18 cellular contexts compared by ENCODE assay signal in genomic region chr14:65566820-65567522, GRCh38.
DNase-seq lines count a peak whose midpoint lies in the region; ATAC-seq, FAIRE-seq and TF ChIP-seq lines count a peak whose summit lies in the region.
"Had no signal": no experiment of that assay in that cellular context is flagged by ENCODE, and none has a peak within 500 bp of the region (broad histone marks: within the 10 kb centered on the region; RNA-seq: fewer than 3 reads in every experiment).

No MANE protein-coding gene starts in this region.

- ATAC-seq in CD4-positive, CD25-positive, alpha-beta regulatory T cell (ENCODE audit: low read depth in 2 of 2), result peak in 1 of 2 donors; percentile 39
- ATAC-seq in activated CD8-positive, alpha-beta T cell treated with anti-CD3 and anti-CD28 coated beads for 36 hours, result peak; percentile 91
- no peak for ATAC-seq in right cardiac atrium
- ATAC-seq: gastroesophageal sphincter had no signal

- POLR2A ChIA-PET in activated CD8-positive, alpha-beta T cell treated with anti-CD3 and anti-CD28 coated beads for 36 hours (lab: Charles Lee), result no interaction called here

- intact Hi-C loops in activated CD8-positive, alpha-beta T cell treated with anti-CD3 and anti-CD28 coated beads for 36 hours (cut with micrococcal nuclease), result no loop called here
- intact Hi-C loops in right cardiac atrium (cut with DNase I), result no loop called here

- TF ChIP-seq CTCF in activated CD8-positive, alpha-beta T cell treated with anti-CD3 and anti-CD28 coated beads for 36 hours (IDR thresholded peaks at IDR 0.05), result no peak

- peaks cover 4% of the 10 kb centered on the region for H3K4me1 ChIP-seq in CD4-positive, CD25-positive, alpha-beta regulatory T cell (ENCODE audit: control insufficient read depth, insufficient read depth, low read length, poor library complexity, severe bottlenecking)
- no peaks in the 10 kb centered on the region for H3K4me1 ChIP-seq in right cardiac atrium (ENCODE audit: control insufficient read depth, insufficient read depth, low read length)
- H3K4me1 ChIP-seq: gastroesophageal sphincter had no signal

- H3K4me3 Mint-ChIP-seq in CD4-positive, CD25-positive, alpha-beta regulatory T cell, result peak overlapping the region in 3 of 4 donors; percentile 4 to 77 (median 40)
- peak overlapping the region; percentile 6 for H3K4me3 Mint-ChIP-seq in activated CD8-positive, alpha-beta T cell treated with anti-CD3 and anti-CD28 coated beads for 36 hours
- H3K4me3 Mint-ChIP-seq: activated naive CD8-positive, alpha-beta T cell treated with anti-CD3 and anti-CD28 coated beads, Interleukin-2, amount 10 ng/mL, durations not matched to agents 7 days and 5 days; HFFc6 had no signal

- peak in 1 of 3 donors; percentile 17 for DNase-seq in CD4-positive, CD25-positive, alpha-beta regulatory T cell
- DNase-seq in GM18507 (ENCODE audit: extremely low spot score, insufficient read length, low read depth), result no peak
- DNase-seq in activated CD8-positive, alpha-beta T cell treated with anti-CD3 and anti-CD28 coated beads for 36 hours, result peak; percentile 4
- DNase-seq in kidney tubule cell (ENCODE audit: low spot score), result peak; percentile 70
- DNase-seq in stimulated activated CD4-positive, alpha-beta T cell treated with anti-CD3 and anti-CD28 coated beads, Interleukin-4, amount 100 ng/mL, for 4 hours, result no peak
- no peak for DNase-seq in NCI-H1092 (lab: John Stamatoyannopoulos, UW)
- DNase-seq in right cardiac atrium, result no peak
- DNase-seq in UCSD-AML1 (lab: John Stamatoyannopoulos, UW; ENCODE audit: unreplicated experiment), result no peak
- DNase-seq: activated naive CD8-positive, alpha-beta T cell treated with anti-CD3 and anti-CD28 coated beads, Interleukin-2, amount 10 ng/mL, durations not matched to agents 7 days and 5 days; caudate nucleus; HFFc6; NCI-H748 treated with DMSO at 0.1 percent for 48 hours; occipital lobe; RPMI8226; small intestine; testis had no signal

- H3K27ac Mint-ChIP-seq in CD4-positive, CD25-positive, alpha-beta regulatory T cell, result peak overlapping the region; percentile 4 to 76 (median 55)
- H3K27ac Mint-ChIP-seq in activated CD8-positive, alpha-beta T cell treated with anti-CD3 and anti-CD28 coated beads for 36 hours, result peak overlapping the region; percentile 81
- H3K27ac Mint-ChIP-seq: activated naive CD8-positive, alpha-beta T cell treated with anti-CD3 and anti-CD28 coated beads, Interleukin-2, amount 10 ng/mL, durations not matched to agents 7 days and 5 days; HFFc6 had no signal

- H3K9me3 ChIP-seq in CD4-positive, CD25-positive, alpha-beta regulatory T cell (ENCODE audit: control insufficient read depth in 2 of 2, low read length in 2 of 2), result no peaks in the 10 kb centered on the region
- no peaks in the 10 kb centered on the region for H3K9me3 ChIP-seq in right cardiac atrium (ENCODE audit: control insufficient read depth, low read length)
- H3K9me3 ChIP-seq: gastroesophageal sphincter, testis had no signal

- H3K4me3 ChIP-seq in CD4-positive, CD25-positive, alpha-beta regulatory T cell (ENCODE audit: low read depth, low read length), result peak overlapping the region; percentile 28
- no peak overlapping the region for H3K4me3 ChIP-seq in right cardiac atrium (ENCODE audit: low read length)
- H3K4me3 ChIP-seq: gastroesophageal sphincter, testis had no signal

- WGBS in right cardiac atrium, result 93% methylated on average over 5 of the region's 5 CpGs

- CTCF ChIA-PET in activated CD8-positive, alpha-beta T cell treated with anti-CD3 and anti-CD28 coated beads for 36 hours (lab: Charles Lee), result interaction anchor here (0.8 kb wide), 1 partner anchor 155 kb away, joined by 3 read pairs; no protein-coding TSS in a partner anchor

- H3K27ac ChIP-seq in CD4-positive, CD25-positive, alpha-beta regulatory T cell (ENCODE audit: insufficient read depth, low read length, poor library complexity, severe bottlenecking), result no peak overlapping the region
- no peak overlapping the region for H3K27ac ChIP-seq in right cardiac atrium (ENCODE audit: low read length)
- H3K27ac ChIP-seq: gastroesophageal sphincter, testis had no signal

- H3K9me3 Mint-ChIP-seq in CD4-positive, CD25-positive, alpha-beta regulatory T cell, result peaks cover 0 to 5% (median 0%) of the 10 kb centered on the region in 7 donors
- peaks cover 6% of the 10 kb centered on the region for H3K9me3 Mint-ChIP-seq in activated CD8-positive, alpha-beta T cell treated with anti-CD3 and anti-CD28 coated beads for 36 hours
- H3K9me3 Mint-ChIP-seq: HFFc6 had no signal

- peaks cover 40 to 54% (median 42%) of the 10 kb centered on the region in 4 donors for H3K4me1 Mint-ChIP-seq in CD4-positive, CD25-positive, alpha-beta regulatory T cell
- H3K4me1 Mint-ChIP-seq in activated CD8-positive, alpha-beta T cell treated with anti-CD3 and anti-CD28 coated beads for 36 hours (ENCODE audit: low read depth), result peaks cover 45% of the 10 kb centered on the region

- peaks cover 36% of the 10 kb centered on the region for H3K36me3 Mint-ChIP-seq in CD4-positive, CD25-positive, alpha-beta regulatory T cell
- peaks cover 61% of the 10 kb centered on the region for H3K36me3 Mint-ChIP-seq in activated CD8-positive, alpha-beta T cell treated with anti-CD3 and anti-CD28 coated beads for 36 hours (ENCODE audit: low read depth)

- no peaks in the 10 kb centered on the region for H3K27me3 ChIP-seq in CD4-positive, CD25-positive, alpha-beta regulatory T cell (ENCODE audit: control insufficient read depth, insufficient read depth, low read length)
- no peaks in the 10 kb centered on the region for H3K27me3 ChIP-seq in right cardiac atrium (ENCODE audit: control insufficient read depth, insufficient read depth)
- H3K27me3 ChIP-seq: gastroesophageal sphincter, testis had no signal

- FAIRE-seq in GM18507 (lab: Jason Lieb, UNC), result peak; percentile 71
- FAIRE-seq: endometrium, small intestine had no signal

- no peaks in the 10 kb centered on the region for H3K27me3 Mint-ChIP-seq in CD4-positive, CD25-positive, alpha-beta regulatory T cell
- H3K27me3 Mint-ChIP-seq in activated CD8-positive, alpha-beta T cell treated with anti-CD3 and anti-CD28 coated beads for 36 hours, result no peaks in the 10 kb centered on the region
- H3K27me3 Mint-ChIP-seq: activated naive CD8-positive, alpha-beta T cell treated with anti-CD3 and anti-CD28 coated beads, Interleukin-2, amount 10 ng/mL, durations not matched to agents 7 days and 5 days had no signal

- peaks cover 12% of the 10 kb centered on the region for H3K36me3 ChIP-seq in CD4-positive, CD25-positive, alpha-beta regulatory T cell (ENCODE audit: control insufficient read depth, insufficient read depth, low read length)
- H3K36me3 ChIP-seq: gastroesophageal sphincter had no signal

Comparison
In these comparisons a context has a peak if more than half of its experiments do, and no peak if none do; other contexts are left out.
1. DNase-seq: peak in activated CD8-positive, alpha-beta T cell treated with anti-CD3 and anti-CD28 coated beads for 36 hours (single experiment) and kidney tubule cell (single experiment); none in GM18507 (single experiment), stimulated activated CD4-positive, alpha-beta T cell treated with anti-CD3 and anti-CD28 coated beads, Interleukin-4, amount 100 ng/mL, for 4 hours (0 of 2), NCI-H1092 (single experiment), right cardiac atrium (0 of 3) and UCSD-AML1 (single experiment).